In the genomic region with DNA sequence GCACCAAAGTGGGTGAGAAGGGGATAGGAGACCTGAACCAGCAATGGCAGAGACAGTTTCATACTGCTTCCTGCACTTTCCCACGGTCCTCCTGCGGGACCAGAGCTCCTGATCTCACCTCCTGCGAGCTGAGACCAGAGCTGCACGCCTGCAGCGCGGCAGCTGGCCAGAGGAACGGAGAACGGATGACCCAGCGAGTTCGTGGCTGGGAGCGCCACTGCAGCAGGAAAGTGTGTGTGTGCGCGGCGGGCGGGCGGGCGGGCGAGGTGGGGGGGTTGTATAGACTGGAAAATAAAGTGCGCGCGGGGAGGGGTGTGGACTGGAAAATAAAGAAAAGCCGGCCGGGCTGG, we compare ENCODE assay signal across 9 cellular contexts. TPM values are rescaled to one million over a fixed set of nuclear protein-coding genes. Genes with fewer than 3 reads are reported as not detected.
DNase-seq lines count a peak whose midpoint lies in the region; ATAC-seq and TF ChIP-seq lines count a peak whose summit lies in the region.
"Had no signal": no experiment of that assay in that cellular context is flagged by ENCODE, and none has a peak within 500 bp of the region (broad histone marks: within the 10 kb centered on the region; RNA-seq: fewer than 3 reads in every experiment).

No MANE protein-coding gene starts in this region.

- peaks cover 13% of the 10 kb centered on the region for H3K4me1 ChIP-seq in suprapubic skin

- H3K9me3 ChIP-seq in suprapubic skin: no peaks in the 10 kb centered on the region

- no peak for TF ChIP-seq CTCF in astrocyte of the spinal cord (IDR thresholded peaks at IDR 0.05; ENCODE audit: low read depth, low read length)
- no peak for TF ChIP-seq CTCF in suprapubic skin (IDR thresholded peaks at IDR 0.05)

- no peaks in the 10 kb centered on the region for H3K9me3 Mint-ChIP-seq in T-helper 1 cell treated with Interleukin-12 subunit alpha and Interleukin-12 subunit beta and Interleukin-4 antibody, amounts not matched to agents 30 μg/mL and 1 μg/mL, for 36 hours

- TF ChIP-seq POLR2A in suprapubic skin (IDR thresholded peaks at IDR 0.05): no peak

- H3K27me3 ChIP-seq in suprapubic skin: peaks cover 6% of the 10 kb centered on the region

- no peak for TF ChIP-seq EP300 in suprapubic skin (IDR thresholded peaks at IDR 0.05)

- H3K4me3 ChIP-seq in astrocyte of the spinal cord (ENCODE audit: low read depth, low read length) (peak overlapping the region; percentile 25), suprapubic skin (peak overlapping the region; percentile 42)

- H3K4me1 Mint-ChIP-seq in T-helper 1 cell treated with Interleukin-12 subunit alpha and Interleukin-12 subunit beta and Interleukin-4 antibody, amounts not matched to agents 30 μg/mL and 1 μg/mL, for 36 hours (ENCODE audit: low read depth): peaks cover 3% of the 10 kb centered on the region

- in situ Hi-C loops in astrocyte of the spinal cord (cut with HindIII; ENCODE audit: low sequenced_read_pairs): no loop called here

- 37% methylated on average over 19 of the region's 23 CpGs for WGBS in suprapubic skin

- no peak overlapping the region for H3K27ac ChIP-seq in suprapubic skin

- H3K36me3 ChIP-seq in suprapubic skin: no peaks in the 10 kb centered on the region

- peaks cover 36% of the 10 kb centered on the region for H3K27me3 Mint-ChIP-seq in T-helper 1 cell treated with Interleukin-12 subunit alpha and Interleukin-12 subunit beta and Interleukin-4 antibody, amounts not matched to agents 30 μg/mL and 1 μg/mL, for 36 hours (ENCODE audit: low read depth)

- DNase-seq in T-helper 1 cell: no peak
- DNase-seq in astrocyte of the spinal cord (ENCODE audit: low read depth, low spot score): peak; percentile 3
- peak; percentile 5 for DNase-seq in iris pigment epithelial cell (ENCODE audit: low read depth)
- DNase-seq in suprapubic skin (ENCODE audit: low spot score in 2 of 2): no peak
- no peak for DNase-seq in globus pallidus (ENCODE audit: low spot score)
- DNase-seq in NCI-H2196 treated with DMSO at 0.1 percent for 48 hours (lab: John Stamatoyannopoulos, UW; ENCODE audit: unreplicated experiment): no peak
- DNase-seq: MM.1S had no signal

- H3K4me3 Mint-ChIP-seq in T-helper 1 cell treated with Interleukin-12 subunit alpha and Interleukin-12 subunit beta and Interleukin-4 antibody, amounts not matched to agents 30 μg/mL and 1 μg/mL, for 36 hours: peak overlapping the region; percentile 62

- no peaks in the 10 kb centered on the region for H3K36me3 Mint-ChIP-seq in T-helper 1 cell treated with Interleukin-12 subunit alpha and Interleukin-12 subunit beta and Interleukin-4 antibody, amounts not matched to agents 30 μg/mL and 1 μg/mL, for 36 hours (ENCODE audit: low read depth)

- H3K27ac Mint-ChIP-seq in T-helper 1 cell treated with Interleukin-12 subunit alpha and Interleukin-12 subunit beta and Interleukin-4 antibody, amounts not matched to agents 30 μg/mL and 1 μg/mL, for 36 hours: no peak overlapping the region

- ATAC-seq in GM21737 (IDR thresholded peaks at IDR 0.05; ENCODE audit: unreplicated experiment): no peak

RNA-seq across cellular contexts. Expression of gene MCF2, which starts 16.5 kb away (rescaled TPM):
- under 1 TPM in 1 of 4 donors, not detected in 3; 0.23 TPM for total RNA-seq in suprapubic skin

Comparison
In these comparisons a context has a peak if more than half of its experiments do, and no peak if none do; other contexts are left out.
1. DNase-seq: peak in astrocyte of the spinal cord (single experiment) and iris pigment epithelial cell (single experiment); none in T-helper 1 cell (0 of 5), suprapubic skin (0 of 2), globus pallidus (single experiment) and NCI-H2196 treated with DMSO at 0.1 percent for 48 hours (single experiment).